29 cellular contexts compared by ENCODE assay signal in genomic region chr14:80498533-80498932, GRCh38.
"Had no signal": no experiment of that assay in that cellular context is flagged by ENCODE, and none has a peak within 500 bp of the region (broad histone marks: within the 10 kb centered on the region; RNA-seq: fewer than 3 reads in every experiment).

No MANE protein-coding gene starts in this region.

- H3K9me3 Mint-ChIP-seq: naive thymus-derived CD4-positive, alpha-beta T cell; nephron; neural progenitor cell; stimulated activated effector memory CD8-positive, alpha-beta T cell treated with anti-CD3 and anti-CD28 coated beads, Interleukin-12 subunit alpha, Interleukin-12 subunit beta, amount 100 ng/mL, for 72 hours; type B pancreatic cell had no signal

- H3K27ac Mint-ChIP-seq: naive thymus-derived CD4-positive, alpha-beta T cell; natural killer cell; nephron; neural progenitor cell; progenitor cell of endocrine pancreas; stimulated activated effector memory CD8-positive, alpha-beta T cell treated with anti-CD3 and anti-CD28 coated beads, Interleukin-12 subunit alpha, Interleukin-12 subunit beta, amount 100 ng/mL, for 72 hours; type B pancreatic cell had no signal

- H3K4me3 ChIP-seq: neural progenitor cell, ovary, psoas muscle, right lobe of liver, sigmoid colon, suprapubic skin, testis, tibial artery, transverse colon, upper lobe of right lung, uterus had no signal

- H3K27me3 Mint-ChIP-seq: naive thymus-derived CD4-positive, alpha-beta T cell; stimulated activated naive CD8-positive, alpha-beta T cell treated with anti-CD3 and anti-CD28 coated beads, Interleukin-15, amount 100 ng/mL, for 72 hours; type B pancreatic cell had no signal

- ATAC-seq: naive thymus-derived CD4-positive, alpha-beta T cell; natural killer cell; psoas muscle; right cardiac atrium; right lobe of liver; stimulated activated effector memory CD8-positive, alpha-beta T cell treated with anti-CD3 and anti-CD28 coated beads, Interleukin-12 subunit alpha, Interleukin-12 subunit beta, amount 100 ng/mL, for 72 hours; stimulated activated naive CD8-positive, alpha-beta T cell treated with anti-CD3 and anti-CD28 coated beads, Interleukin-15, amount 100 ng/mL, for 72 hours; stimulated activated naive CD8-positive, alpha-beta T cell treated with anti-CD3 and anti-CD28 coated beads, Interleukin-15, Interleukin-2, amounts not matched to agents 100 U/mL and 50 U/mL, for 24 hours; upper lobe of right lung had no signal

- H3K4me3 Mint-ChIP-seq: naive thymus-derived CD4-positive, alpha-beta T cell; natural killer cell; nephron; neural progenitor cell; stimulated activated effector memory CD8-positive, alpha-beta T cell treated with anti-CD3 and anti-CD28 coated beads, Interleukin-12 subunit alpha, Interleukin-12 subunit beta, amount 100 ng/mL, for 72 hours; stimulated activated naive CD8-positive, alpha-beta T cell treated with anti-CD3 and anti-CD28 coated beads, Interleukin-15, amount 100 ng/mL, for 72 hours; type B pancreatic cell had no signal

- DNase-seq: naive thymus-derived CD4-positive, alpha-beta T cell; natural killer cell; occipital lobe; ovary; posterior cingulate gyrus; psoas muscle; right cardiac atrium; right lobe of liver; sigmoid colon; small intestine; stimulated activated CD4-positive, alpha-beta T cell treated with anti-CD3 and anti-CD28 coated beads, Interleukin-15, amount 100 ng/mL, for 24 hours; stimulated activated CD4-positive, alpha-beta T cell treated with anti-CD3 and anti-CD28 coated beads, Interleukin-2, amount 100 ng/mL, for 24 hours; stimulated activated CD4-positive, alpha-beta T cell treated with anti-CD3 and anti-CD28 coated beads, Interleukin-2, amount 100 ng/mL, for 48 hours; stimulated activated CD4-positive, alpha-beta T cell treated with anti-CD3 and anti-CD28 coated beads, Interleukin-4, amount 100 ng/mL, for 24 hours; stimulated activated naive CD4-positive, alpha-beta T cell; stimulated activated naive CD8-positive, alpha-beta T cell treated with anti-CD3 and anti-CD28 coated beads, Interleukin-15, amount 100 ng/mL, for 72 hours; stimulated activated naive CD8-positive, alpha-beta T cell treated with anti-CD3 and anti-CD28 coated beads, Interleukin-15, Interleukin-2, amounts not matched to agents 100 U/mL and 50 U/mL, for 24 hours; substantia nigra; testis; tibial artery; transverse colon; upper lobe of right lung; uterus had no signal

- H3K36me3 Mint-ChIP-seq: neural progenitor cell; stimulated activated effector memory CD8-positive, alpha-beta T cell treated with anti-CD3 and anti-CD28 coated beads, Interleukin-12 subunit alpha, Interleukin-12 subunit beta, amount 100 ng/mL, for 72 hours had no signal

- H3K4me1 Mint-ChIP-seq: naive thymus-derived CD4-positive, alpha-beta T cell; natural killer cell; nephron; neural progenitor cell; stimulated activated effector memory CD8-positive, alpha-beta T cell treated with anti-CD3 and anti-CD28 coated beads, Interleukin-12 subunit alpha, Interleukin-12 subunit beta, amount 100 ng/mL, for 72 hours; stimulated activated naive CD8-positive, alpha-beta T cell treated with anti-CD3 and anti-CD28 coated beads, Interleukin-15, amount 100 ng/mL, for 72 hours had no signal
